In the genomic region with DNA sequence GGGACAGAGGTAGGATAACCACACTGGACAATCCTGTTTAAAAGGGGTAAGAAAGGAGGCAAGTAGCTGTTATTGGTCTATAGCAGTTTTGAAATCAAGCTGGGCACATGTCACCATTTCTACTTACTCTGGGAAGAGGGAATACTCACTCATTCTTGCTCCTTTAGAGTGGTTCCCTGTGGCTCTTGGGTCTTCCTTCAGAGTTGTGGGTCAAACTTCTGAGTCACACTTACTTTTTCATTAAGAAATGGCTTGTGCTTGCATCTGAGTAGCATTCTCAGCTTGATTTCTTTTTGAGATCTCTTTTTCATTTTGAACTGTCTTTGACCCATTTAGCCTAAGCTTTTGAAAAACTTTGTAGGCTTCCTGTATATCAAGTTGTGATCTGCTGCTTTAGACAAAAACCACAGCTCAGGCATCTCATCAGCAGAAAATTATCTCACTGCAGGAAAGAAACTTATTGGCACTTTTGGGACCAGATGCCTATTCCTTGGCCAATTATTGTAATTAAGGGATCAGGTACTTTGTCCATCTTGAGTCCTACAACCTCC, we compare ENCODE assay signal across 15 cellular contexts.
DNase-seq lines count a peak whose midpoint lies in the region; FAIRE-seq and TF ChIP-seq lines count a peak whose summit lies in the region.
"Had no signal": no experiment of that assay in that cellular context is flagged by ENCODE, and none has a peak within 500 bp of the region (broad histone marks: within the 10 kb centered on the region; RNA-seq: fewer than 3 reads in every experiment).

No MANE protein-coding gene starts in this region.

- H3K4me3 ChIP-seq in SK-N-MC (peak overlapping the region; percentile 4; the same call in 1 of the 2 replicates), bronchial epithelial cell (ENCODE audit: low read depth, low read length) (no peak overlapping the region), kidney (ENCODE audit: low read length in 2 of 2) (no peak overlapping the region)

- peak overlapping the region; percentile 72 for H3K27ac ChIP-seq in SK-N-MC
- no peak overlapping the region for H3K27ac ChIP-seq in kidney (ENCODE audit: low read depth in 2 of 2, low read length in 2 of 2)

- DNase-seq in EH (ENCODE audit: low read depth) = peak; percentile 54
- no peak for DNase-seq in SK-N-MC (ENCODE audit: low read depth, low spot score)
- no peak for DNase-seq in bronchial epithelial cell (ENCODE audit: low read depth)
- DNase-seq in renal cortical epithelial cell (ENCODE audit: low read depth) = peak; percentile 18
- DNase-seq in kidney = no peak
- no peak for DNase-seq in stimulated activated CD4-positive, alpha-beta T cell treated with anti-CD3 and anti-CD28 coated beads, Interleukin-15, amount 100 ng/mL, for 24 hours
- DNase-seq in NCI-H446 treated with DMSO at 0.1 percent for 48 hours (lab: John Stamatoyannopoulos, UW) = no peak
- no peak for DNase-seq in stimulated activated CD4-positive, alpha-beta T cell treated with anti-CD3 and anti-CD28 coated beads, Interleukin-12 subunit alpha, Interleukin-12 subunit beta, amount 100 ng/mL, for 4 hours
- DNase-seq: Calu3, DMS53, KBM-7, NCI-H1436, NCI-H2081 treated with DMSO at 0.1 percent for 48 hours, NCI-H524 had no signal

- no peaks in the 10 kb centered on the region for H3K27me3 ChIP-seq in bronchial epithelial cell (ENCODE audit: control insufficient read depth, insufficient read depth, low read length)

- FAIRE-seq in bronchial epithelial cell (lab: Jason Lieb, UNC) = peak; percentile 60
- no peak for FAIRE-seq in kidney (lab: Jason Lieb, UNC)
- FAIRE-seq: G401.6 had no signal

- H3K4me1 ChIP-seq in kidney (ENCODE audit: control insufficient read depth in 1 of 2, insufficient read depth in 1 of 2, low read depth in 1 of 2, low read length in 2 of 2) = no peaks in the 10 kb centered on the region

- intact Hi-C loops in kidney (cut with DNase I) = no loop called here

- TF ChIP-seq CTCF in bronchial epithelial cell (IDR thresholded peaks at IDR 0.05; ENCODE audit: insufficient read depth, low read length, severe bottlenecking) (no peak), kidney (IDR thresholded peaks at IDR 0.05; ENCODE audit: borderline replicate concordance, extremely low read depth, insufficient read depth) (no peak)

- H3K9me3 ChIP-seq in SK-N-MC (ENCODE audit: low read depth, low read length) = no peaks in the 10 kb centered on the region
- H3K9me3 ChIP-seq in kidney (ENCODE audit: control insufficient read depth in 1 of 2, low read length in 2 of 2) = no peaks in the 10 kb centered on the region

- H3K9ac ChIP-seq in SK-N-MC (ENCODE audit: insufficient read length) (no peak overlapping the region), kidney (ENCODE audit: low read length in 2 of 2) (no peak overlapping the region)

- H3K36me3 ChIP-seq in SK-N-MC (ENCODE audit: insufficient read depth, low read length) (no peaks in the 10 kb centered on the region), bronchial epithelial cell (ENCODE audit: control insufficient read depth, insufficient read depth, low read length) (no peaks in the 10 kb centered on the region), kidney (ENCODE audit: control insufficient read depth in 1 of 2, insufficient read depth in 2 of 2, low read length in 2 of 2) (no peaks in the 10 kb centered on the region)

Comparison
In these comparisons a context has a peak if more than half of its experiments do, and no peak if none do; other contexts are left out.
1. DNase-seq: peak in EH (single experiment) and renal cortical epithelial cell (single experiment); none in SK-N-MC (single experiment), bronchial epithelial cell (single experiment), kidney (single experiment), stimulated activated CD4-positive, alpha-beta T cell treated with anti-CD3 and anti-CD28 coated beads, Interleukin-15, amount 100 ng/mL, for 24 hours (single experiment), NCI-H446 treated with DMSO at 0.1 percent for 48 hours (single experiment) and stimulated activated CD4-positive, alpha-beta T cell treated with anti-CD3 and anti-CD28 coated beads, Interleukin-12 subunit alpha, Interleukin-12 subunit beta, amount 100 ng/mL, for 4 hours (single experiment).